In genomic region chr17:7549401-7550055, GRCh38 we compare ENCODE assay signal across 1 cellular context.
TF ChIP-seq lines count a peak whose summit lies in the region.

No MANE protein-coding gene starts in this region.

TF ChIP-seq in WTC11, 78 proteins besides CTCF, POLR2A, EP300 and RAD21 (continued from another document):
- no peak for TF ChIP-seq GRHL2 (CRISPR knock-in tag; IDR thresholded peaks at IDR 0.05; ENCODE audit: insufficient replicate concordance, severe bottlenecking)
- no peak for TF ChIP-seq OVOL2 (CRISPR knock-in tag; IDR thresholded peaks at IDR 0.05; ENCODE audit: borderline replicate concordance)
- no peak for TF ChIP-seq AFF4 (CRISPR knock-in tag; IDR thresholded peaks at IDR 0.05; ENCODE audit: borderline replicate concordance)
- TF ChIP-seq ERG (CRISPR knock-in tag; IDR thresholded peaks at IDR 0.05), result no peak
